In genomic region chr7:48154792-48155413, GRCh38 we compare ENCODE assay signal across 9 cellular contexts. TPM values are rescaled to one million over a fixed set of nuclear protein-coding genes. Genes with fewer than 3 reads are reported as not detected.
DNase-seq lines count a peak whose midpoint lies in the region; ATAC-seq and TF ChIP-seq lines count a peak whose summit lies in the region.
"Had no signal": no experiment of that assay in that cellular context is flagged by ENCODE, and none has a peak within 500 bp of the region (broad histone marks: within the 10 kb centered on the region; RNA-seq: fewer than 3 reads in every experiment).

No MANE protein-coding gene starts in this region.

- no peak overlapping the region for H3K27ac ChIP-seq in HCT116 (ENCODE audit: low read depth, low read length)
- H3K27ac ChIP-seq in mammary epithelial cell (ENCODE audit: insufficient read depth, low read depth, low read length): no peak overlapping the region
- no peak overlapping the region for H3K27ac ChIP-seq in dorsolateral prefrontal cortex

- POLR2A ChIA-PET in activated CD4-positive, alpha-beta T cell treated with anti-CD3 and anti-CD28 coated beads for 36 hours (lab: Charles Lee): interaction anchor here (0.6 kb wide), 1 partner anchor 122 kb away, joined by 3 read pairs; no protein-coding TSS in a partner anchor
- POLR2A ChIA-PET in HCT116 (lab: Charles Lee): no interaction called here

- peaks cover 2% of the 10 kb centered on the region for H3K9me3 Mint-ChIP-seq in activated CD4-positive, alpha-beta T cell treated with anti-CD3 and anti-CD28 coated beads for 36 hours (ENCODE audit: low read depth)
- H3K9me3 Mint-ChIP-seq: dendritic cell treated with granulocyte-macrophage colony-stimulating factor and Interleukin-4, amounts not matched to agents 40 ng/mL and 50 ng/mL, for 4 days had no signal

- TF ChIP-seq CTCF in HCT116 (IDR thresholded peaks at IDR 0.05 in 2 of 3, conservative IDR thresholded peaks at IDR 0.05 in 1 of 3; ENCODE audit: borderline replicate concordance in 1 of 3, insufficient read depth in 1 of 3, low read depth in 2 of 3, low read length in 2 of 3) (peak; percentile 69 to 75 (median 73); a peak in 5 of 6 replicates), mammary epithelial cell (conservative IDR thresholded peaks at IDR 0.05 in 1 of 2, IDR thresholded peaks at IDR 0.05 in 1 of 2; ENCODE audit: extremely low read depth in 1 of 2, insufficient read depth in 1 of 2, low read depth in 1 of 2, low read length in 2 of 2) (peak; percentile 87 to 89), dorsolateral prefrontal cortex (IDR thresholded peaks at IDR 0.05 in 54 of 56, conservative IDR thresholded peaks at IDR 0.05 in 2 of 56; ENCODE audit: low read depth in 1 of 56, partially characterized antibody in 56 of 56) (peak in 22 of 56 donors; percentile 7 to 39 (median 24))

- BruUV-seq in HCT116 (replicated peaks; lab: Mats Ljungman, UMichigan) (no TSS peak), mammary epithelial cell (replicated peaks; lab: Mats Ljungman, UMichigan) (no TSS peak)

- no peaks in the 10 kb centered on the region for H3K9me2 ChIP-seq in HCT116 (ENCODE audit: insufficient read depth)

- no peaks in the 10 kb centered on the region for H4K20me1 ChIP-seq in HCT116 (ENCODE audit: insufficient read depth)
- no peaks in the 10 kb centered on the region for H4K20me1 ChIP-seq in mammary epithelial cell (ENCODE audit: insufficient read depth, low read length)

- peak; percentile 57 for DNase-seq in activated CD4-positive, alpha-beta T cell treated with anti-CD3 and anti-CD28 coated beads for 36 hours
- no peak for DNase-seq in activated CD4-positive, alpha-beta T cell treated with anti-CD3 and anti-CD28 coated beads for 1 hour
- DNase-seq in HCT116 (ENCODE audit: low read depth, low spot score) (peak; percentile 28), RPMI7951 (ENCODE audit: low read depth) (peak; percentile 60), mammary epithelial cell (peak; percentile 38), myocyte (ENCODE audit: low read depth) (peak; percentile 58), dorsolateral prefrontal cortex (no peak), amygdala (lab: John Stamatoyannopoulos, UW) (no peak)

- no peak for TF ChIP-seq POLR2A in HCT116 (IDR thresholded peaks at IDR 0.05; ENCODE audit: borderline replicate concordance, extremely low read depth, insufficient read depth, insufficient read length)

- H3K36me3 Mint-ChIP-seq in activated CD4-positive, alpha-beta T cell treated with anti-CD3 and anti-CD28 coated beads for 36 hours (ENCODE audit: low read depth): no peaks in the 10 kb centered on the region

- intact Hi-C loops in activated CD4-positive, alpha-beta T cell treated with anti-CD3 and anti-CD28 coated beads for 36 hours (cut with DNase I, micrococcal nuclease): loop anchor here (1.0 kb wide), 1 partner anchor 210 kb away; no protein-coding TSS in a partner anchor
- intact Hi-C loops in HCT116 (cut with micrococcal nuclease) (loop anchor here (1.0 to 10.0 kb wide), 2 partner anchors 210 to 890 kb away; no protein-coding TSS in a partner anchor), mammary epithelial cell (cut with micrococcal nuclease) (loop anchor here (1.0 to 10.0 kb wide), 6 partner anchors 16 to 890 kb away; no protein-coding TSS in a partner anchor), dorsolateral prefrontal cortex (cut with DNase I) (no loop called here)

- H3K4me2 ChIP-seq in HCT116 (ENCODE audit: low read length) (no peak overlapping the region), mammary epithelial cell (ENCODE audit: insufficient read depth, low read depth, low read length) (no peak overlapping the region)

- H3K4me3 Mint-ChIP-seq in activated CD4-positive, alpha-beta T cell treated with anti-CD3 and anti-CD28 coated beads for 36 hours: no peak overlapping the region
- H3K4me3 Mint-ChIP-seq: dendritic cell treated with granulocyte-macrophage colony-stimulating factor and Interleukin-4, amounts not matched to agents 40 ng/mL and 50 ng/mL, for 4 days had no signal

- H2AFZ ChIP-seq in HCT116 (ENCODE audit: low read depth, low read length, poor library complexity, severe bottlenecking): no peak overlapping the region
- H2AFZ ChIP-seq in mammary epithelial cell (ENCODE audit: low read depth, low read length): no peak overlapping the region

- H3K27me3 ChIP-seq in HCT116 (ENCODE audit: insufficient read depth, low read length) (peaks cover 15% of the 10 kb centered on the region), mammary epithelial cell (ENCODE audit: insufficient read depth, low read length) (no peaks in the 10 kb centered on the region), dorsolateral prefrontal cortex (peaks cover 0 to 6% (median 0%) of the 10 kb centered on the region in 45 donors)

- H3K36me3 ChIP-seq in HCT116 (ENCODE audit: control insufficient read depth in 1 of 2, insufficient read depth in 2 of 2, low read length in 2 of 2) (no peaks in the 10 kb centered on the region), mammary epithelial cell (ENCODE audit: insufficient read depth, low read length) (no peaks in the 10 kb centered on the region)

- H3K79me2 ChIP-seq in HCT116 (ENCODE audit: insufficient read depth, low read length) (no peaks in the 10 kb centered on the region), mammary epithelial cell (ENCODE audit: insufficient read depth, low read length) (no peaks in the 10 kb centered on the region)

- 72% methylated on average over 8 of the region's 8 CpGs for WGBS in mammary epithelial cell (ENCODE audit: low coverage, missing lambda C conversion rate)

- H3K4me3 ChIP-seq in HCT116 (replicated peaks in 1 of 2; ENCODE audit: low read depth in 1 of 2, low read length in 2 of 2) (no peak overlapping the region), mammary epithelial cell (replicated peaks in 1 of 3; ENCODE audit: insufficient read depth in 1 of 3, low read depth in 2 of 3, low read length in 3 of 3) (no peak overlapping the region), dorsolateral prefrontal cortex (no peak overlapping the region)

- no peaks in the 10 kb centered on the region for H3K4me1 Mint-ChIP-seq in activated CD4-positive, alpha-beta T cell treated with anti-CD3 and anti-CD28 coated beads for 36 hours

- CTCF ChIA-PET in activated CD4-positive, alpha-beta T cell treated with anti-CD3 and anti-CD28 coated beads for 36 hours (lab: Charles Lee): interaction anchor here (1.1 to 3.1 kb wide), 4 partner anchors 18 to 210 kb away, joined by 3 to 19 read pairs (median 5); no protein-coding TSS in a partner anchor
- CTCF ChIA-PET in HCT116 (lab: Charles Lee) (interaction anchor here (0.8 to 2.1 kb wide), 9 partner anchors 14 to 889 kb away, joined by 3 to 34 read pairs (median 4); no protein-coding TSS in a partner anchor), mammary epithelial cell (lab: Charles Lee; ENCODE audit: low non-redundant PET) (interaction anchor here (0.6 to 1.3 kb wide), 4 partner anchors 72 to 517 kb away, joined by 3 to 6 read pairs (median 4); no protein-coding TSS in a partner anchor)

- H3K27ac Mint-ChIP-seq in activated CD4-positive, alpha-beta T cell treated with anti-CD3 and anti-CD28 coated beads for 36 hours: no peak overlapping the region
- H3K27ac Mint-ChIP-seq: dendritic cell treated with granulocyte-macrophage colony-stimulating factor and Interleukin-4, amounts not matched to agents 40 ng/mL and 50 ng/mL, for 4 days had no signal

- RAD21 ChIA-PET in HCT116 (lab: Charles Lee; ENCODE audit: low non-redundant PET in 1 of 2, low total read pairs in 2 of 2, uncharacterized antibody in 2 of 2, unreplicated experiment in 2 of 2): interaction anchor here (0.6 to 1.4 kb wide), 3 partner anchors 210 to 335 kb away, joined by 3 to 14 read pairs (median 12); no protein-coding TSS in a partner anchor

- ATAC-seq in activated CD4-positive, alpha-beta T cell treated with anti-CD3 and anti-CD28 coated beads for 36 hours: peak; percentile 55
- ATAC-seq in HCT116: peak; percentile 95

- no peaks in the 10 kb centered on the region for H3K9me3 ChIP-seq in HCT116 (ENCODE audit: control insufficient read depth in 1 of 2, insufficient read depth in 1 of 2, low read depth in 1 of 2, low read length in 2 of 2)
- no peaks in the 10 kb centered on the region for H3K9me3 ChIP-seq in mammary epithelial cell (replicated peaks; ENCODE audit: insufficient read depth, low read length)

- in situ Hi-C loops in mammary epithelial cell (cut with MboI; ENCODE audit: low sequenced_read_pairs in 2 of 2): loop anchor here in 1 of 2 donors (5.0 kb wide), 1 partner anchor 208 kb away; the partner anchor contains the start of gene PKD1L1

- dilution Hi-C loops in mammary epithelial cell (cut with HindIII; ENCODE audit: low sequenced_read_pairs): no loop called here

- no peak overlapping the region for H3K9ac ChIP-seq in HCT116 (ENCODE audit: low read length)
- H3K9ac ChIP-seq in mammary epithelial cell (ENCODE audit: insufficient read depth, low read length): no peak overlapping the region

- H3K4me1 ChIP-seq in HCT116 (ENCODE audit: control insufficient read depth in 1 of 2, insufficient read depth in 2 of 2, low read length in 2 of 2) (no peaks in the 10 kb centered on the region), mammary epithelial cell (ENCODE audit: insufficient read depth, low read length) (no peaks in the 10 kb centered on the region)

- peak; percentile 84 for TF ChIP-seq RAD21 in HCT116 (IDR thresholded peaks at IDR 0.05; ENCODE audit: low read depth)

- H3K27me3 Mint-ChIP-seq in activated CD4-positive, alpha-beta T cell treated with anti-CD3 and anti-CD28 coated beads for 36 hours: peaks cover 17% of the 10 kb centered on the region

TF ChIP-seq in HCT116, 20 proteins besides CTCF, POLR2A, EP300 and RAD21 (continues in another document):
- TF ChIP-seq EZH2 (IDR thresholded peaks at IDR 0.05) (no peak), ZNF274 (IDR thresholded peaks at IDR 0.05; ENCODE audit: low read depth, low read length) (no peak), EZH2phosphoT487 (IDR thresholded peaks at IDR 0.05; ENCODE audit: borderline replicate concordance) (no peak), CEBPB (IDR thresholded peaks at IDR 0.05; ENCODE audit: low read depth) (no peak), MAX (IDR thresholded peaks at IDR 0.05) (no peak), JUND (IDR thresholded peaks at IDR 0.05) (no peak), YY1 (IDR thresholded peaks at IDR 0.05; ENCODE audit: extremely low read depth, insufficient replicate concordance, low read depth, low read length) (no peak), CBX3 (IDR thresholded peaks at IDR 0.05; ENCODE audit: low read depth) (no peak)

RNA-seq across cellular contexts. Expression of gene ABCA13, which starts 16.4 kb away (rescaled TPM):
- not detected for total RNA-seq in activated CD4-positive, alpha-beta T cell treated with anti-CD3 and anti-CD28 coated beads for 36 hours
- total RNA-seq in HCT116 (2021; ENCODE audit: unreplicated experiment): not detected
- under 0.01 TPM in 1 of 2 replicates, not detected in the other for polyA plus RNA-seq in HCT116 (2012)
- total RNA-seq in RPMI7951 (2014; rRNA removed; shearing (Covaris generic)): 0.10 and 0.48 TPM in 2 replicates
- total RNA-seq in mammary epithelial cell: 1 to 10 TPM; 1.5 to 3.4 TPM
- polyA plus RNA-seq in mammary epithelial cell: 1.0 TPM
- polyA minus RNA-seq in mammary epithelial cell: 7.5 TPM
- total RNA-seq in myocyte: 1.7 and 2.4 TPM in 2 replicates
- polyA plus RNA-seq in myocyte (2012): 0.23 TPM
- total RNA-seq in dorsolateral prefrontal cortex: 1 to 10 TPM in 1 of 120 experiments, under 1 TPM in 58, not detected in 61; 0.03 to 1.2 (median 0.15) TPM

Comparison
In these comparisons a context has a peak if more than half of its experiments do, and no peak if none do; other contexts are left out.
1. DNase-seq: peak in activated CD4-positive, alpha-beta T cell treated with anti-CD3 and anti-CD28 coated beads for 36 hours (single experiment), HCT116 (single experiment), RPMI7951 (single experiment), mammary epithelial cell (single experiment) and myocyte (single experiment); none in activated CD4-positive, alpha-beta T cell treated with anti-CD3 and anti-CD28 coated beads for 1 hour (single experiment), dorsolateral prefrontal cortex (0 of 10) and amygdala (0 of 56).
2. intact Hi-C loops: an anchor here in activated CD4-positive, alpha-beta T cell treated with anti-CD3 and anti-CD28 coated beads for 36 hours (1.0 kb wide), HCT116 (1.0 to 10.0 kb wide) and mammary epithelial cell (1.0 to 10.0 kb wide); none called in dorsolateral prefrontal cortex.